ENCODE assay signal across 15 cellular contexts in the genomic region with DNA sequence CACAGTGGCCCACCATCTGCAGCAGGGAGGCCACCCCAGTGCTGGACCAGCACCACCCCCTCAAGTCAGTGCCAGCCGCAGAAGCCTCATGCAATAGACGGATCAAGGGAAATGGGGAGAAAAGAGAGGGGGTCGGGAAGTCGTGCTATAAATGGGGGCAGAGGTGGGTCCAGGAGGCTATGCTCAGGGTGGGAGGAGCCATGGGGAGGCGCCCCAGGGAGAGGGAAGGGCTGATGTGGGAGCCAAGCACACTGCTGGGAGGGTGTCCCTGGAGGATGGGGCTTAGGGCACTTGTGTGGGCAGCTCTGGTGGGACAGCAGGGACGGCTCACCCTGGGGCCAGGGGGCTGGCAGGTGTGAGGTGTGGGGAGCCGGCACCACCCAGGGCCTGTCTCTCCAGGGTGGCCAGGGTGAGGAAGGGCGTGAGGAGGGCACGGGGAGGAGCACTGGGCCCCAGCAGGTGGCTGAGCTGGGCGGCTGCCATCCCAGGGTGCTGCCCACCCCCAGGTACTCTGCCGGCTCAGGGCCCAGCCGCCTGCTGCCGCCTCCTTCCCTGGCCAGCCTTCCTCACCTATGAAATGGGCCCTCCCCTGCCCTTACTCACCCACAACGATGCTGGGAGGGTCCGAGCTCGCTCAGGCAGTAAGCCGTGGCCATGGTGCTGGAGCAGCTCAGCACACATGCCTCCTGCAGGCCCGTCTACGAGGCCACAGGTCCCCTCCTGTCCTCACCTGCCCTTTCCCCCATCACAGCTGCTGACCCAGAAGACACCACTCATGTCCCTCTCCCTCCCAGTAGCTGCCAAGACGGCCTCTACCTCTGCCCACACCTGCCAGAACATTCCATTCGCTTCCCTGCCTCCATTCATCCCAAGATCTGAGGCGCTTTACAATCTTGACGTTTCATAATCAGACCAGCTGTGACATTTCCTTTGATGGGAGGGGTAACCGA. TPM values are rescaled to one million over a fixed set of nuclear protein-coding genes. Genes with fewer than 3 reads are reported as not detected.
DNase-seq lines count a peak whose midpoint lies in the region; ATAC-seq, FAIRE-seq and TF ChIP-seq lines count a peak whose summit lies in the region.
"Had no signal": no experiment of that assay in that cellular context is flagged by ENCODE, and none has a peak within 500 bp of the region (broad histone marks: within the 10 kb centered on the region; RNA-seq: fewer than 3 reads in every experiment).

No MANE protein-coding gene starts in this region.

- H3K27ac ChIP-seq in mammary epithelial cell (ENCODE audit: insufficient read depth, low read depth, low read length) (no peak overlapping the region), ascending aorta (no peak overlapping the region)

- DNase-seq in DMS53 (lab: John Stamatoyannopoulos, UW) (peak; percentile 73), DMS53 treated with DMSO at 0.1 percent for 48 hours (lab: John Stamatoyannopoulos, UW; ENCODE audit: unreplicated experiment) (no peak), mammary epithelial cell (peak; percentile 50), mucosa of descending colon (peak; percentile 47 to 79 (median 71)), urothelium cell line (ENCODE audit: low spot score) (no peak), ascending aorta (ENCODE audit: low spot score in 2 of 2) (no peak)
- no peak for DNase-seq in activated CD4-positive, alpha-beta T cell treated with anti-CD3 and anti-CD28 coated beads for 48 hours
- DNase-seq: activated effector memory CD4-positive, alpha-beta T cell treated with anti-CD3 and anti-CD28 coated beads, Interleukin-2, amount 50 U/mL, for 16 hours; COR-L47; effector CD8-positive, alpha-beta T cell; Kasumi-1; NCI-H1694; NK-92 treated with Interleukin-12 subunit alpha and Interleukin-12 subunit beta, amount 100 ng/mL, for 24 hours had no signal

- TF ChIP-seq CTCF in mammary epithelial cell (conservative IDR thresholded peaks at IDR 0.05 in 1 of 2, IDR thresholded peaks at IDR 0.05 in 1 of 2; ENCODE audit: extremely low read depth in 1 of 2, insufficient read depth in 1 of 2, low read depth in 1 of 2, low read length in 2 of 2) (no peak), mucosa of descending colon (IDR thresholded peaks at IDR 0.05) (no peak), ascending aorta (IDR thresholded peaks at IDR 0.05) (no peak)

- no peaks in the 10 kb centered on the region for H4K20me1 ChIP-seq in mammary epithelial cell (ENCODE audit: insufficient read depth, low read length)

- in situ Hi-C loops in mammary epithelial cell (cut with MboI; ENCODE audit: low sequenced_read_pairs in 2 of 2) = no loop called here

- CTCF ChIA-PET in mammary epithelial cell (lab: Charles Lee; ENCODE audit: low non-redundant PET) = interaction anchor here (0.6 to 0.9 kb wide), 2 partner anchors 19 to 20 kb away, joined by 5 to 9 read pairs; no protein-coding TSS in a partner anchor

- no TSS peak for BruUV-seq in mammary epithelial cell (replicated peaks; lab: Mats Ljungman, UMichigan)

- peak; percentile 40 for FAIRE-seq in urothelium cell line (lab: Jason Lieb, UNC)
- FAIRE-seq: TTC549 had no signal

- dilution Hi-C loops in mammary epithelial cell (cut with HindIII; ENCODE audit: low sequenced_read_pairs) = no loop called here

- peak overlapping the region; percentile 51 for H2AFZ ChIP-seq in mammary epithelial cell (ENCODE audit: low read depth, low read length)

- intact Hi-C loops in mammary epithelial cell (cut with micrococcal nuclease) = loop anchor here (1.0 kb wide), 2 partner anchors 9 to 17 kb away; a partner anchor contains a TSS
- intact Hi-C loops in mucosa of descending colon (cut with DNase I, micrococcal nuclease) = no loop called here
- intact Hi-C loops in ascending aorta (cut with DNase I) = no loop called here

- H3K4me3 ChIP-seq in mammary epithelial cell (replicated peaks in 1 of 3; ENCODE audit: insufficient read depth in 1 of 3, low read depth in 2 of 3, low read length in 3 of 3) (no peak overlapping the region), mucosa of descending colon (no peak overlapping the region), ascending aorta (no peak overlapping the region)

- H3K79me2 ChIP-seq in mammary epithelial cell (ENCODE audit: insufficient read depth, low read length) = no peaks in the 10 kb centered on the region

- no peaks in the 10 kb centered on the region for H3K27me3 ChIP-seq in mammary epithelial cell (ENCODE audit: insufficient read depth, low read length)
- no peaks in the 10 kb centered on the region for H3K27me3 ChIP-seq in ascending aorta

- H3K36me3 ChIP-seq in mammary epithelial cell (ENCODE audit: insufficient read depth, low read length) = no peaks in the 10 kb centered on the region
- H3K36me3 ChIP-seq in mucosa of descending colon (ENCODE audit: low read depth) = no peaks in the 10 kb centered on the region
- H3K36me3 ChIP-seq in ascending aorta = no peaks in the 10 kb centered on the region

- H3K4me2 ChIP-seq in mammary epithelial cell (ENCODE audit: insufficient read depth, low read depth, low read length) = peak overlapping the region; percentile 70

- 28% methylated on average over 9 of the region's 24 CpGs for WGBS in mammary epithelial cell (ENCODE audit: low coverage, missing lambda C conversion rate)

- peaks cover 37% of the 10 kb centered on the region for H3K4me1 ChIP-seq in mammary epithelial cell (ENCODE audit: insufficient read depth, low read length)
- H3K4me1 ChIP-seq in mucosa of descending colon (ENCODE audit: low read depth) = peaks cover 29% of the 10 kb centered on the region
- H3K4me1 ChIP-seq in ascending aorta = peaks cover 0 to 7% of the 10 kb centered on the region in 2 donors

- H3K9ac ChIP-seq in mammary epithelial cell (ENCODE audit: insufficient read depth, low read length) = no peak overlapping the region

- H3K9me3 ChIP-seq in mammary epithelial cell (replicated peaks; ENCODE audit: insufficient read depth, low read length) = no peaks in the 10 kb centered on the region
- no peaks in the 10 kb centered on the region for H3K9me3 ChIP-seq in mucosa of descending colon
- H3K9me3 ChIP-seq in ascending aorta = no peaks in the 10 kb centered on the region

- ATAC-seq in mucosa of descending colon (peak; percentile 57), HG03097 (IDR thresholded peaks at IDR 0.05; ENCODE audit: low FRiP score, unreplicated experiment) (no peak)

RNA-seq across cellular contexts. Expression of a gene that starts 17.9 kb away (rescaled TPM):
- total RNA-seq in mammary epithelial cell = 100 to 1,000 TPM in 1 of 2 donors, 1 to 10 TPM in 1; 9.5 to 164 TPM
- polyA plus RNA-seq in mammary epithelial cell = 81.0 TPM
- polyA minus RNA-seq in mammary epithelial cell = 23.0 TPM
- 10 to 100 TPM in 2 of 3 donors, 1 to 10 TPM in 1; 8.9 to 25.6 (median 23.9) TPM for total RNA-seq in mucosa of descending colon
- total RNA-seq in ascending aorta = not detected

RNA-seq across cellular contexts. Expression of a gene that starts 25.8 kb away (rescaled TPM):
- total RNA-seq in mammary epithelial cell (under 1 TPM; 0.38 to 0.50 TPM), mucosa of descending colon (10 to 100 TPM in 2 of 3 donors, 1 to 10 TPM in 1; 3.0 to 40.3 (median 10.2) TPM), ascending aorta (18.1 TPM)
- polyA plus RNA-seq in mammary epithelial cell = 0.08 TPM
- polyA minus RNA-seq in mammary epithelial cell = not detected

Comparison
In these comparisons a context has a peak if more than half of its experiments do, and no peak if none do; other contexts are left out.
1. DNase-seq: peak in DMS53 (single experiment), mammary epithelial cell (single experiment) and mucosa of descending colon (3 of 3); none in DMS53 treated with DMSO at 0.1 percent for 48 hours (single experiment), urothelium cell line (single experiment), activated CD4-positive, alpha-beta T cell treated with anti-CD3 and anti-CD28 coated beads for 48 hours (single experiment) and ascending aorta (0 of 2).